ENCODE assay signal across 22 cellular contexts in genomic region chr18:40902436-40902835, GRCh38.
"Had no signal": no experiment of that assay in that cellular context is flagged by ENCODE, and none has a peak within 500 bp of the region (broad histone marks: within the 10 kb centered on the region; RNA-seq: fewer than 3 reads in every experiment).

No MANE protein-coding gene starts in this region.

- H3K4me3 ChIP-seq: ascending aorta, tibial artery had no signal

- H3K27ac ChIP-seq: ascending aorta, epithelial cell of prostate, tibial artery, VCaP had no signal

- H3K36me3 ChIP-seq: ascending aorta, tibial artery had no signal

- DNase-seq: activated CD4-positive, alpha-beta T cell treated with anti-CD3 and anti-CD28 coated beads for 1 hour; activated CD8-positive, alpha-beta memory T cell treated with anti-CD3 and anti-CD28 coated beads for 24 hours; activated CD8-positive, alpha-beta memory T cell treated with anti-CD3 and anti-CD28 coated beads, Interleukin-2, amount 50 U/mL, for 48 hours; activated effector memory CD4-positive, alpha-beta T cell treated with anti-CD3 and anti-CD28 coated beads, Interleukin-2, amount 50 U/mL, for 16 hours; activated naive CD4-positive, alpha-beta T cell treated with anti-CD3 and anti-CD28 coated beads, Interleukin-2, amount 50 U/mL, for 16 hours; activated T-cell treated with anti-CD3 and anti-CD28 coated beads, Interleukin-2, amount 50 U/mL, for 72 hours; dermis blood vessel endothelial cell; effector memory CD4-positive, alpha-beta T cell; foreskin fibroblast; hippocampal formation; kidney; midbrain; stimulated activated CD4-positive, alpha-beta T cell treated with anti-CD3 and anti-CD28 coated beads, Interleukin-12 subunit alpha, Interleukin-12 subunit beta, amount 100 ng/mL, for 4 hours; stimulated activated CD4-positive, alpha-beta T cell treated with anti-CD3 and anti-CD28 coated beads, Interleukin-1b, Interleukin-23, amount 100 ng/mL, for 48 hours; stimulated activated naive CD4-positive, alpha-beta T cell treated with Interleukin-2 at 50 U/mL for 16 hours; substantia nigra; T-helper 17 cell; tibial artery had no signal

- H3K27me3 ChIP-seq: ascending aorta, tibial artery had no signal

- ATAC-seq: activated T-cell treated with anti-CD3 and anti-CD28 coated beads, Interleukin-2, amount 50 U/mL, for 72 hours; left lobe of liver; T-helper 17 cell had no signal

- H3K9me3 ChIP-seq: ascending aorta, tibial artery had no signal

- H3K4me1 ChIP-seq: ascending aorta, tibial artery had no signal
